ENCODE assay signal across 2 cellular contexts in the genomic region with DNA sequence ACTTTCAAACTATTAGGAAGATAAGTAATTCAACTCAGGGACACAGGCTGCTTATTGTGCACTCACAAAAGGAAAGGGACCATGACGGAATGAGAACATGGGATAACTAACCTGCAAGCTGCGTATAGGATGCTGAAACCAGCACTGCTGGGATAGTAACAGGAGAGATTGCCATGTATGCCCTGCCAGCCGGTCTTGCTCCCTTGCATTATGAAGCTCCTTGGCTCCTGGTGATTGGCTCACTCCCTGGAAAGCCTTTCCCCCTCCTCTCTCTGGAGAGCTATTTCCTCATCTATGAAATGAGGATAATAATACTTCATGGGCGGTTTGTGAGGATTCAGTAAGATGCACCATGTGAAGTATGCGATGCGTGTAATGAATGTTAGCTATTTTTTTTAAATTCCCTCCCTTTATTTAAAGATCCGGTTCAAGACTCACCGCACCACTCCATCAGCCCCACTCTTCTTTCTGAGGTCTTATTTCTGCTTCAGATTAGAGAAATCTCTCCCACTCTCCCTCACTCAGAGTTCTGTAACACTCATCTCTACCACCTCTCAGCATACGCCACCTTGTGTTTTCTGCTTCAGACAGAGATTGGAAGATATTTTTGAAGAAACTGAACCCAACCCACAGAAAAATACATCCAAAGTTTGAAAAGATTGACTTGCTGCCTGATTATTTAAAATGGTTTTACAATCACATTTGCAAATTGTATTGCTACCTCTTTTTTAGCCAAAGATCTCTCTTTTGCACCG.
TF ChIP-seq lines count a peak whose summit lies in the region.

No MANE protein-coding gene starts in this region.

TF ChIP-seq in SK-N-SH treated with all-trans-retinoic acid at 6 μM for 48 hours, 23 proteins besides CTCF, POLR2A, EP300 and RAD21 (continued from another document):
- TF ChIP-seq ZC3H10 (CRISPR knock-in tag; IDR thresholded peaks at IDR 0.05) (no peak), TCF4 (CRISPR knock-in tag; IDR thresholded peaks at IDR 0.05; ENCODE audit: borderline replicate concordance) (no peak)
- TF ChIP-seq, protein P1, sequence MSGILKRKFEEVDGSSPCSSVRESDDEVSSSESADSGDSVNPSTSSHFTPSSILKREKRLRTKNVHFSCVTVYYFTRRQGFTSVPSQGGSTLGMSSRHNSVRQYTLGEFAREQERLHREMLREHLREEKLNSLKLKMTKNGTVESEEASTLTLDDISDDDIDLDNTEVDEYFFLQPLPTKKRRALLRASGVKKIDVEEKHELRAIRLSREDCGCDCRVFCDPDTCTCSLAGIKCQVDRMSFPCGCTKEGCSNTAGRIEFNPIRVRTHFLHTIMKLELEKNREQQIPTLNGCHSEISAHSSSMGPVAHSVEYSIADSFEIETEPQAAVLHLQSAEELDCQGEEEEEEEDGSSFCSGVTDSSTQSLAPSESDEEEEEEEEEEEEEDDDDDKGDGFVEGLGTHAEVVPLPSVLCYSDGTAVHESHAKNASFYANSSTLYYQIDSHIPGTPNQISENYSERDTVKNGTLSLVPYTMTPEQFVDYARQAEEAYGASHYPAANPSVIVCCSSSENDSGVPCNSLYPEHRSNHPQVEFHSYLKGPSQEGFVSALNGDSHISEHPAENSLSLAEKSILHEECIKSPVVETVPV (CRISPR knock-in tag; IDR thresholded peaks at IDR 0.05) = no peak
- TF ChIP-seq, protein P2, sequence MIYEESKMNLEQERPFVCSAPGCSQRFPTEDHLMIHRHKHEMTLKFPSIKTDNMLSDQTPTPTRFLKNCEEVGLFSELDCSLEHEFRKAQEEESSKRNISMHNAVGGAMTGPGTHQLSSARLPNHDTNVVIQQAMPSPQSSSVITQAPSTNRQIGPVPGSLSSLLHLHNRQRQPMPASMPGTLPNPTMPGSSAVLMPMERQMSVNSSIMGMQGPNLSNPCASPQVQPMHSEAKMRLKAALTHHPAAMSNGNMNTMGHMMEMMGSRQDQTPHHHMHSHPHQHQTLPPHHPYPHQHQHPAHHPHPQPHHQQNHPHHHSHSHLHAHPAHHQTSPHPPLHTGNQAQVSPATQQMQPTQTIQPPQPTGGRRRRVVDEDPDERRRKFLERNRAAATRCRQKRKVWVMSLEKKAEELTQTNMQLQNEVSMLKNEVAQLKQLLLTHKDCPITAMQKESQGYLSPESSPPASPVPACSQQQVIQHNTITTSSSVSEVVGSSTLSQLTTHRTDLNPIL (CRISPR knock-in tag; IDR thresholded peaks at IDR 0.05; ENCODE audit: low read depth) = no peak

TF ChIP-seq in SK-N-SH, 30 proteins besides CTCF, POLR2A, EP300 and RAD21 (continued from another document):
- TF ChIP-seq, protein P3, sequence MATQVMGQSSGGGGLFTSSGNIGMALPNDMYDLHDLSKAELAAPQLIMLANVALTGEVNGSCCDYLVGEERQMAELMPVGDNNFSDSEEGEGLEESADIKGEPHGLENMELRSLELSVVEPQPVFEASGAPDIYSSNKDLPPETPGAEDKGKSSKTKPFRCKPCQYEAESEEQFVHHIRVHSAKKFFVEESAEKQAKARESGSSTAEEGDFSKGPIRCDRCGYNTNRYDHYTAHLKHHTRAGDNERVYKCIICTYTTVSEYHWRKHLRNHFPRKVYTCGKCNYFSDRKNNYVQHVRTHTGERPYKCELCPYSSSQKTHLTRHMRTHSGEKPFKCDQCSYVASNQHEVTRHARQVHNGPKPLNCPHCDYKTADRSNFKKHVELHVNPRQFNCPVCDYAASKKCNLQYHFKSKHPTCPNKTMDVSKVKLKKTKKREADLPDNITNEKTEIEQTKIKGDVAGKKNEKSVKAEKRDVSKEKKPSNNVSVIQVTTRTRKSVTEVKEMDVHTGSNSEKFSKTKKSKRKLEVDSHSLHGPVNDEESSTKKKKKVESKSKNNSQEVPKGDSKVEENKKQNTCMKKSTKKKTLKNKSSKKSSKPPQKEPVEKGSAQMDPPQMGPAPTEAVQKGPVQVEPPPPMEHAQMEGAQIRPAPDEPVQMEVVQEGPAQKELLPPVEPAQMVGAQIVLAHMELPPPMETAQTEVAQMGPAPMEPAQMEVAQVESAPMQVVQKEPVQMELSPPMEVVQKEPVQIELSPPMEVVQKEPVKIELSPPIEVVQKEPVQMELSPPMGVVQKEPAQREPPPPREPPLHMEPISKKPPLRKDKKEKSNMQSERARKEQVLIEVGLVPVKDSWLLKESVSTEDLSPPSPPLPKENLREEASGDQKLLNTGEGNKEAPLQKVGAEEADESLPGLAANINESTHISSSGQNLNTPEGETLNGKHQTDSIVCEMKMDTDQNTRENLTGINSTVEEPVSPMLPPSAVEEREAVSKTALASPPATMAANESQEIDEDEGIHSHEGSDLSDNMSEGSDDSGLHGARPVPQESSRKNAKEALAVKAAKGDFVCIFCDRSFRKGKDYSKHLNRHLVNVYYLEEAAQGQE (IDR thresholded peaks at IDR 0.05; ENCODE audit: low read depth, low read length) = no peak
- no peak for TF ChIP-seq TCF12 (IDR thresholded peaks at IDR 0.05)
- no peak for TF ChIP-seq YY1 (IDR thresholded peaks at IDR 0.05; ENCODE audit: low read depth)
- TF ChIP-seq, protein P4, sequence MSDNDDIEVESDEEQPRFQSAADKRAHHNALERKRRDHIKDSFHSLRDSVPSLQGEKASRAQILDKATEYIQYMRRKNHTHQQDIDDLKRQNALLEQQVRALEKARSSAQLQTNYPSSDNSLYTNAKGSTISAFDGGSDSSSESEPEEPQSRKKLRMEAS (IDR thresholded peaks at IDR 0.05; ENCODE audit: low read depth) = no peak
